6 cellular contexts compared by ENCODE assay signal in genomic region chr12:115619061-115619460, GRCh38.
"Had no signal": no experiment of that assay in that cellular context is flagged by ENCODE, and none has a peak within 500 bp of the region (broad histone marks: within the 10 kb centered on the region; RNA-seq: fewer than 3 reads in every experiment).

No MANE protein-coding gene starts in this region.

- H3K4me1 ChIP-seq: HAP-1 had no signal

- H3K4me3 ChIP-seq: GM23248, HAP-1 had no signal

- H2AFZ ChIP-seq: GM23248 had no signal

- H3K9me3 ChIP-seq: HAP-1 had no signal

- H3K27ac ChIP-seq: GM23248, HL-60 had no signal

- DNase-seq: GM23248, GOT3, H7, HFFc6 had no signal

- H3K36me3 ChIP-seq: HAP-1 had no signal
